7 cellular contexts compared by ENCODE assay signal in genomic region chr13:90605690-90606089, GRCh38.
"Had no signal": no experiment of that assay in that cellular context is flagged by ENCODE, and none has a peak within 500 bp of the region (broad histone marks: within the 10 kb centered on the region; RNA-seq: fewer than 3 reads in every experiment).

No MANE protein-coding gene starts in this region.

- DNase-seq: GDM1, GF-D8 had no signal

- FAIRE-seq: GM12878, GM12891, GM12892, GM18507, GM19239 had no signal

- ATAC-seq: GM12878 had no signal

- H3K4me3 ChIP-seq: GM12878 had no signal
